8 cellular contexts compared by ENCODE assay signal in genomic region chrX:40167240-40168182, GRCh38.
DNase-seq lines count a peak whose midpoint lies in the region; ATAC-seq and TF ChIP-seq lines count a peak whose summit lies in the region.

No MANE protein-coding gene starts in this region.

- H3K27ac Mint-ChIP-seq in brain: peak overlapping the region in 3 of 5 experiments; percentile 30 to 85 (median 84)
- H3K27ac Mint-ChIP-seq in memory B cell: peak overlapping the region; percentile 91

- ATAC-seq in memory B cell (ENCODE audit: low read depth) (peak; percentile 9), HG03460 (IDR thresholded peaks at IDR 0.05; ENCODE audit: unreplicated experiment) (no peak), GM19395 (IDR thresholded peaks at IDR 0.05; ENCODE audit: unreplicated experiment) (no peak)

- no peaks in the 10 kb centered on the region for H3K9me3 ChIP-seq in KOPT-K1 (ENCODE audit: insufficient read depth, low read length, poor library complexity, severe bottlenecking)
- no peaks in the 10 kb centered on the region for H3K9me3 ChIP-seq in vagina

- H3K27me3 ChIP-seq in vagina: no peaks in the 10 kb centered on the region

- peak overlapping the region; percentile 33 to 41 for H3K4me3 ChIP-seq in vagina

- no peak for TF ChIP-seq POLR2A in vagina (IDR thresholded peaks at IDR 0.05)

- H3K4me1 Mint-ChIP-seq in brain (peaks cover 68% of the 10 kb centered on the region), memory B cell (peaks cover 19% of the 10 kb centered on the region)

- peaks cover 38% of the 10 kb centered on the region for H3K4me1 ChIP-seq in vagina

- TF ChIP-seq CTCF in brain (conservative IDR thresholded peaks at IDR 0.05) (no peak), vagina (IDR thresholded peaks at IDR 0.05) (no peak)

- H3K36me3 ChIP-seq in KOPT-K1 (ENCODE audit: insufficient read depth, low read length) (no peaks in the 10 kb centered on the region), vagina (no peaks in the 10 kb centered on the region)

- H3K4me3 Mint-ChIP-seq in brain (peak overlapping the region in 4 of 5 experiments; percentile 71 to 80 (median 78)), memory B cell (peak overlapping the region; percentile 86)

- H3K27ac ChIP-seq in KOPT-K1 (ENCODE audit: low read depth, low read length, poor library complexity, severe bottlenecking) (peak overlapping the region; percentile 90), vagina (peak overlapping the region; percentile 5)

- DNase-seq in AG08396 (ENCODE audit: low spot score) (peak; percentile 41), memory B cell (ENCODE audit: low spot score in 2 of 2) (no peak), vagina (ENCODE audit: extremely low spot score in 2 of 2) (no peak), SIG-M5 (lab: John Stamatoyannopoulos, UW) (no peak)

- H3K27me3 Mint-ChIP-seq in brain: peaks cover 66% of the 10 kb centered on the region
- no peaks in the 10 kb centered on the region for H3K27me3 Mint-ChIP-seq in memory B cell

- intact Hi-C loops in vagina (cut with DNase I): loop anchor here (5.0 kb wide), 1 partner anchor 160 kb away; no protein-coding TSS in a partner anchor

- H3K36me3 Mint-ChIP-seq in brain (no peaks in the 10 kb centered on the region), memory B cell (no peaks in the 10 kb centered on the region)

- peaks cover 0 to 17% (median 0%) of the 10 kb centered on the region in 5 experiments for H3K9me3 Mint-ChIP-seq in brain
- no peaks in the 10 kb centered on the region for H3K9me3 Mint-ChIP-seq in memory B cell
